Comparison of ENCODE assay signal across 18 cellular contexts in genomic region chr22:30077279-30077678, GRCh38. TPM values are rescaled to one million over a fixed set of nuclear protein-coding genes. Genes with fewer than 3 reads are reported as not detected.
DNase-seq lines count a peak whose midpoint lies in the region; ATAC-seq and TF ChIP-seq lines count a peak whose summit lies in the region.
"Had no signal": no experiment of that assay in that cellular context is flagged by ENCODE, and none has a peak within 500 bp of the region (broad histone marks: within the 10 kb centered on the region; RNA-seq: fewer than 3 reads in every experiment).

No MANE protein-coding gene starts in this region.

- H3K4me1 ChIP-seq in SK-N-SH (ENCODE audit: control insufficient read depth in 1 of 2, insufficient read depth in 2 of 2, low read depth in 1 of 2, low read length in 1 of 2) (peaks cover 0 to 2% of the 10 kb centered on the region in 2 experiments; a peak in 1 of 4 replicates), hepatocyte (ENCODE audit: insufficient read depth) (peaks cover 9% of the 10 kb centered on the region), parathyroid adenoma (no peaks in the 10 kb centered on the region)

- TF ChIP-seq RAD21 in SK-N-SH (IDR thresholded peaks at IDR 0.05; ENCODE audit: low read length) = no peak

- POLR2A ChIA-PET in SK-N-SH (lab: Yijun Ruan, JAX) = no interaction called here

- H3K36me3 ChIP-seq in SK-N-SH (replicated peaks in 1 of 2; ENCODE audit: control insufficient read depth in 1 of 2, insufficient read depth in 2 of 2, low read length in 1 of 2) = no peaks in the 10 kb centered on the region
- no peaks in the 10 kb centered on the region for H3K36me3 ChIP-seq in hepatocyte (replicated peaks; ENCODE audit: insufficient read depth, low read depth)
- no peaks in the 10 kb centered on the region for H3K36me3 ChIP-seq in parathyroid adenoma (ENCODE audit: control insufficient read depth, insufficient read depth, low read length)

- H3K9ac ChIP-seq in SK-N-SH (no peak overlapping the region), parathyroid adenoma (no peak overlapping the region)

- H2AFZ ChIP-seq in SK-N-SH (ENCODE audit: low read depth) = no peak overlapping the region
- H2AFZ ChIP-seq in hepatocyte = no peak overlapping the region
- peak overlapping the region; percentile 58 for H2AFZ ChIP-seq in parathyroid adenoma

- H3K27ac ChIP-seq in SK-N-SH (ENCODE audit: low read depth in 2 of 2, low read length in 1 of 2) (no peak overlapping the region), hepatocyte (peak overlapping the region; percentile 36), parathyroid adenoma (no peak overlapping the region)
- H3K27ac ChIP-seq: HL-60 had no signal

- H3K9me3 ChIP-seq in SK-N-SH = no peaks in the 10 kb centered on the region
- no peaks in the 10 kb centered on the region for H3K9me3 ChIP-seq in hepatocyte (ENCODE audit: low read depth)
- H3K9me3 ChIP-seq in parathyroid adenoma (ENCODE audit: control insufficient read depth, low read length) = no peaks in the 10 kb centered on the region

- 43% methylated on average over 1 of the region's 1 CpG for WGBS in SK-N-SH (ENCODE audit: low lambda C conversion rate)
- 16% methylated on average over 1 of the region's 1 CpG for WGBS in hepatocyte (ENCODE audit: low lambda C conversion rate, missing lambda C conversion rate)

- H3K4me3 ChIP-seq in SK-N-SH (ENCODE audit: low read depth in 2 of 2, low read length in 1 of 2) (no peak overlapping the region), hepatocyte (no peak overlapping the region), parathyroid adenoma (ENCODE audit: low read depth, low read length) (no peak overlapping the region)

- H3K9me2 ChIP-seq in SK-N-SH (no peaks in the 10 kb centered on the region), hepatocyte (replicated peaks; ENCODE audit: insufficient read depth) (no peaks in the 10 kb centered on the region)

- H3K4me2 ChIP-seq in SK-N-SH = no peak overlapping the region
- H3K4me2 ChIP-seq in hepatocyte = peak overlapping the region; percentile 22
- peak overlapping the region; percentile 2 for H3K4me2 ChIP-seq in parathyroid adenoma (ENCODE audit: low read length)

- TF ChIP-seq CTCF in SK-N-SH (IDR thresholded peaks at IDR 0.05) = no peak
- no peak for TF ChIP-seq CTCF in hepatocyte (IDR thresholded peaks at IDR 0.05; ENCODE audit: poor library complexity)
- TF ChIP-seq CTCF in parathyroid adenoma (IDR thresholded peaks at IDR 0.05) = no peak

- H3K79me2 ChIP-seq in SK-N-SH (ENCODE audit: insufficient read depth) (no peaks in the 10 kb centered on the region), hepatocyte (no peaks in the 10 kb centered on the region), parathyroid adenoma (no peaks in the 10 kb centered on the region)

- no peaks in the 10 kb centered on the region for H4K20me1 ChIP-seq in SK-N-SH (ENCODE audit: insufficient read depth)
- no peaks in the 10 kb centered on the region for H4K20me1 ChIP-seq in hepatocyte (ENCODE audit: insufficient read depth, poor library complexity, severe bottlenecking)

- no peak for TF ChIP-seq EP300 in SK-N-SH (IDR thresholded peaks at IDR 0.05; ENCODE audit: borderline replicate concordance in 1 of 2, low read depth in 1 of 2, low read length in 1 of 2)

- CTCF ChIA-PET in SK-N-SH (lab: Yijun Ruan, JAX) = interaction anchor here (0.6 to 5.8 kb wide), 7 partner anchors 12 to 452 kb away, joined by 3 to 52 read pairs (median 4); no protein-coding TSS in a partner anchor

- H3K27me3 ChIP-seq in SK-N-SH (ENCODE audit: insufficient read depth) = peaks cover 21% of the 10 kb centered on the region; the same call in 1 of the 2 replicates
- H3K27me3 ChIP-seq in hepatocyte = peaks cover 6% of the 10 kb centered on the region
- H3K27me3 ChIP-seq in parathyroid adenoma (ENCODE audit: control insufficient read depth, insufficient read depth, low read length) = no peaks in the 10 kb centered on the region

- ATAC-seq in SK-N-SH treated with all-trans-retinoic acid at 6 μM for 48 hours (no peak), HG03469 (IDR thresholded peaks at IDR 0.05; ENCODE audit: unreplicated experiment) (no peak)

- DNase-seq in SK-N-SH (peak; percentile 42), hepatocyte (ENCODE audit: low spot score) (peak; percentile 35), NCI-H2107 treated with DMSO at 0.1 percent for 48 hours (lab: John Stamatoyannopoulos, UW; ENCODE audit: unreplicated experiment) (no peak), retina (no peak)
- DNase-seq: ACHN; C1 segment of cervical spinal cord; Calu3; CD4-positive, alpha-beta T cell; DMS 273 treated with DMSO at 0.1 percent for 48 hours; DMS79; GOT3; H9 had no signal

- no peaks in the 10 kb centered on the region for H3F3A ChIP-seq in SK-N-SH (replicated peaks; ENCODE audit: insufficient read depth)

TF ChIP-seq in SK-N-SH, 30 proteins besides CTCF, POLR2A, EP300 and RAD21:
- TF ChIP-seq RXRA (IDR thresholded peaks at IDR 0.05; ENCODE audit: borderline replicate concordance, low read depth) (no peak), GATA2 (CRISPR knock-in tag; IDR thresholded peaks at IDR 0.05) (peak; percentile 47; the same call in 1 of the 2 replicates)
TF ChIP-seq in SK-N-SH: peak in this region for 1.

TF ChIP-seq in SK-N-SH treated with all-trans-retinoic acid at 6 μM for 48 hours, 23 proteins besides CTCF, POLR2A, EP300 and RAD21 (continues in another document):
- TF ChIP-seq ARNTL (CRISPR knock-in tag; IDR thresholded peaks at IDR 0.05; ENCODE audit: borderline replicate concordance, low read depth) (no peak), OSR1 (CRISPR knock-in tag; IDR thresholded peaks at IDR 0.05) (no peak), ZNF70 (CRISPR knock-in tag; IDR thresholded peaks at IDR 0.05) (no peak), ESRRG (CRISPR knock-in tag; IDR thresholded peaks at IDR 0.05) (no peak), TOX (CRISPR knock-in tag; IDR thresholded peaks at IDR 0.05; ENCODE audit: borderline replicate concordance) (no peak), ZNF565 (CRISPR knock-in tag; conservative IDR thresholded peaks at IDR 0.05; ENCODE audit: low read depth) (no peak), ZFP30 (CRISPR knock-in tag; IDR thresholded peaks at IDR 0.05) (no peak), POU6F1 (CRISPR knock-in tag; IDR thresholded peaks at IDR 0.05; ENCODE audit: borderline replicate concordance, low read depth) (no peak), ZNF8 (CRISPR knock-in tag; IDR thresholded peaks at IDR 0.05) (no peak), CREB5 (CRISPR knock-in tag; IDR thresholded peaks at IDR 0.05; ENCODE audit: low read depth) (no peak), PPARA (CRISPR knock-in tag; IDR thresholded peaks at IDR 0.05; ENCODE audit: borderline replicate concordance) (no peak), ZFP3 (CRISPR knock-in tag; IDR thresholded peaks at IDR 0.05) (no peak), GLIS3 (CRISPR knock-in tag; IDR thresholded peaks at IDR 0.05) (no peak), ISL1 (CRISPR knock-in tag; IDR thresholded peaks at IDR 0.05) (no peak), SNAI2 (CRISPR knock-in tag; IDR thresholded peaks at IDR 0.05) (no peak), TCF4 (CRISPR knock-in tag; IDR thresholded peaks at IDR 0.05; ENCODE audit: borderline replicate concordance) (no peak), ZC3H10 (CRISPR knock-in tag; IDR thresholded peaks at IDR 0.05) (no peak)
- TF ChIP-seq, protein P1, sequence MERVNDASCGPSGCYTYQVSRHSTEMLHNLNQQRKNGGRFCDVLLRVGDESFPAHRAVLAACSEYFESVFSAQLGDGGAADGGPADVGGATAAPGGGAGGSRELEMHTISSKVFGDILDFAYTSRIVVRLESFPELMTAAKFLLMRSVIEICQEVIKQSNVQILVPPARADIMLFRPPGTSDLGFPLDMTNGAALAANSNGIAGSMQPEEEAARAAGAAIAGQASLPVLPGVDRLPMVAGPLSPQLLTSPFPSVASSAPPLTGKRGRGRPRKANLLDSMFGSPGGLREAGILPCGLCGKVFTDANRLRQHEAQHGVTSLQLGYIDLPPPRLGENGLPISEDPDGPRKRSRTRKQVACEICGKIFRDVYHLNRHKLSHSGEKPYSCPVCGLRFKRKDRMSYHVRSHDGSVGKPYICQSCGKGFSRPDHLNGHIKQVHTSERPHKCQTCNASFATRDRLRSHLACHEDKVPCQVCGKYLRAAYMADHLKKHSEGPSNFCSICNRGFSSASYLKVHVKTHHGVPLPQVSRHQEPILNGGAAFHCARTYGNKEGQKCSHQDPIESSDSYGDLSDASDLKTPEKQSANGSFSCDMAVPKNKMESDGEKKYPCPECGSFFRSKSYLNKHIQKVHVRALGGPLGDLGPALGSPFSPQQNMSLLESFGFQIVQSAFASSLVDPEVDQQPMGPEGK (CRISPR knock-in tag; IDR thresholded peaks at IDR 0.05; ENCODE audit: borderline replicate concordance) = no peak

RNA-seq across cellular contexts. Expression of gene HORMAD2, which starts 3.0 kb away (rescaled TPM):
- polyA plus RNA-seq in SK-N-SH (2012; rRNA removed) (not detected in 2 replicates), hepatocyte (not detected in 2 replicates)
- not detected in 2 replicates for polyA plus RNA-seq in SK-N-SH (2012; cell fraction: cytosol; rRNA removed)
- polyA plus RNA-seq in SK-N-SH (2012; cell fraction: nucleus; rRNA removed) = not detected in 2 replicates
- not detected in 2 replicates for total RNA-seq in hepatocyte
- total RNA-seq: A172; Calu3; CD4-positive, alpha-beta T cell; G401; H9 had no signal

Comparison
In these comparisons a context has a peak if more than half of its experiments do, and no peak if none do; other contexts are left out.
1. DNase-seq: peak in SK-N-SH (single experiment) and hepatocyte (single experiment); none in NCI-H2107 treated with DMSO at 0.1 percent for 48 hours (single experiment) and retina (single experiment).